Comparison of ENCODE assay signal across 8 cellular contexts in genomic region chrX:151082077-151082948, GRCh38.
A peak's percentile ranks its signal among the peaks of the same experiment; 100 is the strongest.
DNase-seq lines count a peak whose midpoint lies in the region; ATAC-seq, FAIRE-seq and TF ChIP-seq lines count a peak whose summit lies in the region.

No MANE protein-coding gene starts in this region.

- H3K27ac Mint-ChIP-seq in CD14-positive monocyte (peak overlapping the region in 1 of 7 donors; percentile 10), naive B cell (peak overlapping the region in 2 of 6 donors; percentile 36 to 77)
- no peak overlapping the region for H3K27ac Mint-ChIP-seq in stimulated activated effector memory CD8-positive, alpha-beta T cell treated with anti-CD3 and anti-CD28 coated beads, Interleukin-12 subunit alpha, Interleukin-12 subunit beta, amount 100 ng/mL, for 72 hours

- peaks cover 9 to 25% (median 11%) of the 10 kb centered on the region in 3 donors for H3K27me3 Mint-ChIP-seq in CD14-positive monocyte (ENCODE audit: low read depth in 3 of 3)
- peaks cover 24 to 31% (median 29%) of the 10 kb centered on the region in 3 donors for H3K27me3 Mint-ChIP-seq in naive B cell

- TF ChIP-seq CTCF in CD14-positive monocyte (IDR thresholded peaks at IDR 0.05) = peak; percentile 77

- no peaks in the 10 kb centered on the region for H3K36me3 Mint-ChIP-seq in CD14-positive monocyte
- no peaks in the 10 kb centered on the region for H3K36me3 Mint-ChIP-seq in naive B cell
- H3K36me3 Mint-ChIP-seq in stimulated activated effector memory CD8-positive, alpha-beta T cell treated with anti-CD3 and anti-CD28 coated beads, Interleukin-12 subunit alpha, Interleukin-12 subunit beta, amount 100 ng/mL, for 72 hours = no peaks in the 10 kb centered on the region

- H3K9me3 Mint-ChIP-seq in CD14-positive monocyte = no peaks in the 10 kb centered on the region
- no peaks in the 10 kb centered on the region for H3K9me3 Mint-ChIP-seq in naive B cell
- no peaks in the 10 kb centered on the region for H3K9me3 Mint-ChIP-seq in stimulated activated effector memory CD8-positive, alpha-beta T cell treated with anti-CD3 and anti-CD28 coated beads, Interleukin-12 subunit alpha, Interleukin-12 subunit beta, amount 100 ng/mL, for 72 hours

- peak; percentile 96 for ATAC-seq in HG03354 (IDR thresholded peaks at IDR 0.05; ENCODE audit: poor library complexity, severe bottlenecking, unreplicated experiment)
- ATAC-seq in naive B cell (ENCODE audit: low read depth in 2 of 2) = peak; percentile 61 to 71
- peak; percentile 82 for ATAC-seq in stimulated activated effector memory CD8-positive, alpha-beta T cell treated with anti-CD3 and anti-CD28 coated beads, Interleukin-12 subunit alpha, Interleukin-12 subunit beta, amount 100 ng/mL, for 72 hours

- DNase-seq in CD14-positive monocyte (ENCODE audit: low spot score) = peak; percentile 52
- peak; percentile 25 for DNase-seq in GM19239 (ENCODE audit: insufficient read length, low spot score)
- peak; percentile 55 for DNase-seq in NCI-H774 (lab: John Stamatoyannopoulos, UW)
- DNase-seq in activated CD8-positive, alpha-beta memory T cell treated with anti-CD3 and anti-CD28 coated beads, Interleukin-2, amount 50 U/mL, for 48 hours = peak; percentile 81
- DNase-seq in erythroblast (lab: John Stamatoyannopoulos, UW) = peak; percentile 41 to 64
- peak; percentile 51 for DNase-seq in naive B cell
- DNase-seq in stimulated activated effector memory CD8-positive, alpha-beta T cell treated with anti-CD3 and anti-CD28 coated beads, Interleukin-12 subunit alpha, Interleukin-12 subunit beta, amount 100 ng/mL, for 72 hours (ENCODE audit: low spot score in 2 of 2) = peak; percentile 40 to 75

- peaks cover 7% of the 10 kb centered on the region for H3K4me1 Mint-ChIP-seq in CD14-positive monocyte
- H3K4me1 Mint-ChIP-seq in naive B cell = peaks cover 3 to 11% (median 5%) of the 10 kb centered on the region in 3 donors
- peaks cover 5% of the 10 kb centered on the region for H3K4me1 Mint-ChIP-seq in stimulated activated effector memory CD8-positive, alpha-beta T cell treated with anti-CD3 and anti-CD28 coated beads, Interleukin-12 subunit alpha, Interleukin-12 subunit beta, amount 100 ng/mL, for 72 hours

- intact Hi-C loops in CD14-positive monocyte (cut with micrococcal nuclease) = loop anchor here (2.0 to 5.0 kb wide), 2 partner anchors 50 to 310 kb away; no protein-coding TSS in a partner anchor

- peak; percentile 82 for FAIRE-seq in GM19239 (lab: Jason Lieb, UNC)

- peak overlapping the region in 1 of 2 donors; percentile 80 for H3K4me3 Mint-ChIP-seq in CD14-positive monocyte
- peak overlapping the region in 4 of 8 donors; percentile 15 to 48 (median 40) for H3K4me3 Mint-ChIP-seq in naive B cell
- peak overlapping the region; percentile 26 for H3K4me3 Mint-ChIP-seq in stimulated activated effector memory CD8-positive, alpha-beta T cell treated with anti-CD3 and anti-CD28 coated beads, Interleukin-12 subunit alpha, Interleukin-12 subunit beta, amount 100 ng/mL, for 72 hours

- TF ChIP-seq POLR2A in erythroblast (IDR thresholded peaks at IDR 0.05; ENCODE audit: low read length) = no peak

Comparison
In these comparisons a context has a peak if more than half of its experiments do, and no peak if none do; other contexts are left out.
1. Peak in every context shown above with its lines: DNase-seq and ATAC-seq.
2. DNase-seq: peak in every context shown above with its lines; median percentile 81 in activated CD8-positive, alpha-beta memory T cell treated with anti-CD3 and anti-CD28 coated beads, Interleukin-2, amount 50 U/mL, for 48 hours; 58 in stimulated activated effector memory CD8-positive, alpha-beta T cell treated with anti-CD3 and anti-CD28 coated beads, Interleukin-12 subunit alpha, Interleukin-12 subunit beta, amount 100 ng/mL, for 72 hours; 55 in NCI-H774; 52 in erythroblast; 52 in CD14-positive monocyte; 51 in naive B cell; 25 in GM19239.